Comparison of ENCODE assay signal across 1 cellular context in the genomic region with DNA sequence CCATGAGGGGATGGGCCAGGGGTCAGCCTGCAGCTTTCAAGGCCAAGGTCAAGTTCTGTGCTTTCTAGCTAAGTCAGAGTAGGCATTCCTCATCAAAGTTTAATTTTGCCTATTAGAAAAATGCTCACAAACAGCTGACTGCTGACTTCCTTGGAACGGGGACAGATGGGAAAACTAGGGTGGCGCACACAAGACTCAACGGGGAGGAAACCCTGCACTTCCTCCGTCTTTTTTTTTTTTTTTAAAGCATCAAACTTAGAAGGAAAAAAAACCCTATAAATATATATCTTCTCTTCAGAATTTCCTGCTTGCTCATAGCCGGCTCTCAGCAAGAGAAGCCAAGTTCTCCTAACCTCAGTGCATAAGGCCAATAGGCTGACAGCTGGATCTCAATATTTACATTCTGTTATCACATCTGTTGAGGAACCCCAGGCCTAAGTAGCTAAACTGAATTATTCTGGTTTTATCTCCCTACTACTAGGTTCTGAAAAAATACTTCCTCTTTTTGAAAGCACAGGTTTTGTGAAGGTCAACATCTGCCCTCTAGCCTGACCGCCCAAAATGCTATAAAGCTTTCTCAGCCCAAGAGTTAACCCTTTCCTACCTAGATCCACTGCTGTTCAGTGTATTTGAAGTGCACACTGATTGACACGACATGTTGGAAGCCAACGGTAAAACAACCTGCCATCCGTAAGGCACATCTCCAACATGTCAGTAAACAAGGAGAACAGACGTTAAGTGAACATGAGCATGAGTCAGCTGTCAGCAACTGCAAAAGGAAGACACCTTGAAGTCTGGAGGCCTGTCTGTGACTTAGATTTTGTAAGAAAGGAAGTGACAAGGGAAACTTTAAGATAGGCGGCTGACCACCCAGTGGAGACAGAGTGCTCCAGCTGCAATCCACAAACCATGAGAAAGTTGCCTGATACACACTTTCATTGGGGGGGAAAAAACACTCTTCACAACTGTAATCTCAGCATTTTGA.
TF ChIP-seq lines count a peak whose summit lies in the region.

No MANE protein-coding gene starts in this region.

TF ChIP-seq in GM23338, 12 proteins besides CTCF, POLR2A, EP300 and RAD21 (continued from another document):
- TF ChIP-seq, protein P1, sequence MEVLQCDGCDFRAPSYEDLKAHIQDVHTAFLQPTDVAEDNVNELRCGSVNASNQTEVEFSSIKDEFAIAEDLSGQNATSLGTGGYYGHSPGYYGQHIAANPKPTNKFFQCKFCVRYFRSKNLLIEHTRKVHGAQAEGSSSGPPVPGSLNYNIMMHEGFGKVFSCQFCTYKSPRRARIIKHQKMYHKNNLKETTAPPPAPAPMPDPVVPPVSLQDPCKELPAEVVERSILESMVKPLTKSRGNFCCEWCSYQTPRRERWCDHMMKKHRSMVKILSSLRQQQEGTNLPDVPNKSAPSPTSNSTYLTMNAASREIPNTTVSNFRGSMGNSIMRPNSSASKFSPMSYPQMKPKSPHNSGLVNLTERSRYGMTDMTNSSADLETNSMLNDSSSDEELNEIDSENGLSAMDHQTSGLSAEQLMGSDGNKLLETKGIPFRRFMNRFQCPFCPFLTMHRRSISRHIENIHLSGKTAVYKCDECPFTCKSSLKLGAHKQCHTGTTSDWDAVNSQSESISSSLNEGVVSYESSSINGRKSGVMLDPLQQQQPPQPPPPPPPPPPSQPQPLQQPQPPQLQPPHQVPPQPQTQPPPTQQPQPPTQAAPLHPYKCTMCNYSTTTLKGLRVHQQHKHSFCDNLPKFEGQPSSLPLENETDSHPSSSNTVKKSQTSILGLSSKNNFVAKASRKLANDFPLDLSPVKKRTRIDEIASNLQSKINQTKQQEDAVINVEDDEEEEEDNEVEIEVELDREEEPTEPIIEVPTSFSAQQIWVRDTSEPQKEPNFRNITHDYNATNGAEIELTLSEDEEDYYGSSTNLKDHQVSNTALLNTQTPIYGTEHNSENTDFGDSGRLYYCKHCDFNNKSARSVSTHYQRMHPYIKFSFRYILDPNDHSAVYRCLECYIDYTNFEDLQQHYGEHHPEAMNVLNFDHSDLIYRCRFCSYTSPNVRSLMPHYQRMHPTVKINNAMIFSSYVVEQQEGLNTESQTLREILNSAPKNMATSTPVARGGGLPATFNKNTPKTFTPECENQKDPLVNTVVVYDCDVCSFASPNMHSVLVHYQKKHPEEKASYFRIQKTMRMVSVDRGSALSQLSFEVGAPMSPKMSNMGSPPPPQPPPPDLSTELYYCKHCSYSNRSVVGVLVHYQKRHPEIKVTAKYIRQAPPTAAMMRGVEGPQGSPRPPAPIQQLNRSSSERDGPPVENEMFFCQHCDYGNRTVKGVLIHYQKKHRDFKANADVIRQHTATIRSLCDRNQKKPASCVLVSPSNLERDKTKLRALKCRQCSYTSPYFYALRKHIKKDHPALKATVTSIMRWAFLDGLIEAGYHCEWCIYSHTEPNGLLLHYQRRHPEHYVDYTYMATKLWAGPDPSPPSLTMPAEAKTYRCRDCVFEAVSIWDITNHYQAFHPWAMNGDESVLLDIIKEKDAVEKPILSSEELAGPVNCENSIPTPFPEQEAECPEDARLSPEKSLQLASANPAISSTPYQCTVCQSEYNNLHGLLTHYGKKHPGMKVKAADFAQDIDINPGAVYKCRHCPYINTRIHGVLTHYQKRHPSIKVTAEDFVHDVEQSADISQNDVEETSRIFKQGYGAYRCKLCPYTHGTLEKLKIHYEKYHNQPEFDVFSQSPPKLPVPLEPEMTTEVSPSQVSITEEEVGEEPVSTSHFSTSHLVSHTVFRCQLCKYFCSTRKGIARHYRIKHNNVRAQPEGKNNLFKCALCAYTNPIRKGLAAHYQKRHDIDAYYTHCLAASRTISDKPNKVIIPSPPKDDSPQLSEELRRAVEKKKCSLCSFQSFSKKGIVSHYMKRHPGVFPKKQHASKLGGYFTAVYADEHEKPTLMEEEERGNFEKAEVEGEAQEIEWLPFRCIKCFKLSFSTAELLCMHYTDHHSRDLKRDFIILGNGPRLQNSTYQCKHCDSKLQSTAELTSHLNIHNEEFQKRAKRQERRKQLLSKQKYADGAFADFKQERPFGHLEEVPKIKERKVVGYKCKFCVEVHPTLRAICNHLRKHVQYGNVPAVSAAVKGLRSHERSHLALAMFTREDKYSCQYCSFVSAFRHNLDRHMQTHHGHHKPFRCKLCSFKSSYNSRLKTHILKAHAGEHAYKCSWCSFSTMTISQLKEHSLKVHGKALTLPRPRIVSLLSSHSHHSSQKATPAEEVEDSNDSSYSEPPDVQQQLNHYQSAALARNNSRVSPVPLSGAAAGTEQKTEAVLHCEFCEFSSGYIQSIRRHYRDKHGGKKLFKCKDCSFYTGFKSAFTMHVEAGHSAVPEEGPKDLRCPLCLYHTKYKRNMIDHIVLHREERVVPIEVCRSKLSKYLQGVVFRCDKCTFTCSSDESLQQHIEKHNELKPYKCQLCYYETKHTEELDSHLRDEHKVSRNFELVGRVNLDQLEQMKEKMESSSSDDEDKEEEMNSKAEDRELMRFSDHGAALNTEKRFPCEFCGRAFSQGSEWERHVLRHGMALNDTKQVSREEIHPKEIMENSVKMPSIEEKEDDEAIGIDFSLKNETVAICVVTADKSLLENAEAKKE (CRISPR knock-in tag; IDR thresholded peaks at IDR 0.05), result no peak
- TF ChIP-seq EZH2 (IDR thresholded peaks at IDR 0.05; ENCODE audit: low read depth, unreplicated experiment) (no peak), CREB1 (CRISPR knock-in tag; IDR thresholded peaks at IDR 0.05; ENCODE audit: low read depth) (no peak), JUNB (IDR thresholded peaks at IDR 0.05; ENCODE audit: unreplicated experiment) (no peak), NANOG (IDR thresholded peaks at IDR 0.05; ENCODE audit: borderline replicate concordance) (no peak)
